Comparison of ENCODE assay signal across 11 cellular contexts in the genomic region with DNA sequence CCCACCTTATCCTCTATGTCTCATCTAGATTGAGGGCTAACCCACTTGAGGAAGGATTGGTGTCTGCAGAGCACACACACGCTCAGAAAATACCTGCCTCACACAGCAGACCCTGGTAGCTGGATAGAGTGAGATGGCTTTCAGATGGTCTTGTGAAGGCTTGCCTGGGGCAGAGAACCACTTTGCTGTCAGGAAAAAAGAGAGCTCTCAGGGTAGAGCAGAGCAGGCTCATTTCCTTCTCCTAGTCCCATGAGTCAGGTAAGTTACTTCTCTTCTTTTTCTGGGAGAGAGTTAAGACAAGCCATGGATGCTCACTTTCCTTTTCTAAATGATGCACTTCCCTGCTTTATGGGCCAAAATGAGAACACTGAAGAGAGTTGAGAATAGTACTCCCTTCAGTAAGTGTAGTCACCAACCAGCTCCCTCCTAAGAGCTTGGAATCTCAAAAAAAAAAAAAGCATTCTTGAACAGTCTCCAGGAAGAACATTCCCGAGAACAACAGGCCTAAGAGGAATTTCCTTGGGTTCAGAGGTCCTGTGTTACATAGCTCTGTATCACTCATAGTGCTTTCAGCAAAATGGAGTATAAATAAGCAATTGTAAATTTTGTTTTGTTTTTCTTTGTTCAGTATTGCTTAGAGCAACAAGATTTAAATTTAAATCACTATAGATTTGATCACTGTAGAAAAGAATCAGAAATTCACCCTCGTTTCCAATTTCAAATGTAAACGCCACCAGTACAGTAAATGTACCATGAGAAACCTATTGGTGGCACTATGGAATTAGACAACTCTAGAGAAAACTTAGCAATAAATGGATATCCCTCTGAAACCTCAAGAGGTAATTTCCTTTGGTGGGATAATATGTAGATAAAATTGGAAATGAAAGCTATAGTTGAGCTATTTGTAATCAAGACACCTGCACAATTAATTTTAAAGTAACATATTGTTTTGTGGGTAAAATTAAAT.
DNase-seq lines count a peak whose midpoint lies in the region; TF ChIP-seq lines count a peak whose summit lies in the region.
"Had no signal": no experiment of that assay in that cellular context is flagged by ENCODE, and none has a peak within 500 bp of the region (broad histone marks: within the 10 kb centered on the region; RNA-seq: fewer than 3 reads in every experiment).

No MANE protein-coding gene starts in this region.

- H3K9me3 ChIP-seq in transverse colon = no peaks in the 10 kb centered on the region
- H3K9me3 ChIP-seq: BLaER1 had no signal

- in situ Hi-C loops in brain microvascular endothelial cell (cut with HindIII; ENCODE audit: low pct_ligation_motif_present, low sequenced_read_pairs) (no loop called here), transverse colon (cut with MboI; ENCODE audit: low pct_ligation_motif_present in 1 of 4, low pct_unique_long_range_greater_than_20kb in 1 of 4, low sequenced_read_pairs in 3 of 4) (no loop called here)

- H3K36me3 ChIP-seq in brain microvascular endothelial cell (replicated peaks) = no peaks in the 10 kb centered on the region
- no peaks in the 10 kb centered on the region for H3K36me3 ChIP-seq in transverse colon
- H3K36me3 ChIP-seq: BLaER1 had no signal

- H3K36me3 Mint-ChIP-seq in activated T-helper 1 cell treated with anti-CD3 and anti-CD28 coated beads, Interleukin-12 subunit alpha, Interleukin-12 subunit beta, Interleukin-2, Interleukin-4 antibody, amounts not matched to agents 30 ng/mL and 10 ng/mL and 1 ng/mL, durations not matched to agents 14 hours and 24 hours and 36 hours (ENCODE audit: low read depth) = no peaks in the 10 kb centered on the region

- H3K27ac ChIP-seq in brain microvascular endothelial cell (peak overlapping the region; percentile 61), transverse colon (peak overlapping the region in 1 of 4 donors; percentile 31)
- H3K27ac ChIP-seq: BLaER1 had no signal

- TF ChIP-seq POLR2A in transverse colon (IDR thresholded peaks at IDR 0.05) = no peak

- peaks cover 2% of the 10 kb centered on the region for H3K27me3 Mint-ChIP-seq in activated T-helper 1 cell treated with anti-CD3 and anti-CD28 coated beads, Interleukin-12 subunit alpha, Interleukin-12 subunit beta, Interleukin-2, Interleukin-4 antibody, amounts not matched to agents 30 ng/mL and 10 ng/mL and 1 ng/mL, durations not matched to agents 14 hours and 24 hours and 36 hours (ENCODE audit: insufficient read depth)

- H3K9me3 Mint-ChIP-seq in activated T-helper 1 cell treated with anti-CD3 and anti-CD28 coated beads, Interleukin-12 subunit alpha, Interleukin-12 subunit beta, Interleukin-2, Interleukin-4 antibody, amounts not matched to agents 30 ng/mL and 10 ng/mL and 1 ng/mL, durations not matched to agents 14 hours and 24 hours and 36 hours = no peaks in the 10 kb centered on the region

- H3K27me3 ChIP-seq in brain microvascular endothelial cell (replicated peaks) (no peaks in the 10 kb centered on the region), transverse colon (no peaks in the 10 kb centered on the region)
- H3K27me3 ChIP-seq: BLaER1 had no signal

- no peak overlapping the region for H3K27ac Mint-ChIP-seq in activated T-helper 1 cell treated with anti-CD3 and anti-CD28 coated beads, Interleukin-12 subunit alpha, Interleukin-12 subunit beta, Interleukin-2, Interleukin-4 antibody, amounts not matched to agents 30 ng/mL and 10 ng/mL and 1 ng/mL, durations not matched to agents 14 hours and 24 hours and 36 hours
- H3K27ac Mint-ChIP-seq: T-helper 1 cell treated with Interleukin-12 subunit alpha and Interleukin-12 subunit beta and Interleukin-4 antibody, amounts not matched to agents 30 μg/mL and 1 μg/mL, for 36 hours had no signal

- WGBS in transverse colon (ENCODE audit: low coverage in 1 of 2), 2 donors = 28 to 46% methylated on average over 3 to 4 of the region's 4 CpGs

- no peak for TF ChIP-seq EP300 in transverse colon (IDR thresholded peaks at IDR 0.05; ENCODE audit: low read depth)

- intact Hi-C loops in transverse colon (cut with DNase I; ENCODE audit: low total_unique reads) = no loop called here
- intact Hi-C loops in activated T-helper 1 cell treated with anti-CD3 and anti-CD28 coated beads, Interleukin-12 subunit alpha, Interleukin-12 subunit beta, Interleukin-2, Interleukin-4 antibody, amounts not matched to agents 30 ng/mL and 10 ng/mL and 1 ng/mL, durations not matched to agents 14 hours and 24 hours and 36 hours (cut with micrococcal nuclease) = no loop called here

- no peak overlapping the region for H3K4me3 Mint-ChIP-seq in activated T-helper 1 cell treated with anti-CD3 and anti-CD28 coated beads, Interleukin-12 subunit alpha, Interleukin-12 subunit beta, Interleukin-2, Interleukin-4 antibody, amounts not matched to agents 30 ng/mL and 10 ng/mL and 1 ng/mL, durations not matched to agents 14 hours and 24 hours and 36 hours
- H3K4me3 Mint-ChIP-seq: T-helper 1 cell treated with Interleukin-12 subunit alpha and Interleukin-12 subunit beta and Interleukin-4 antibody, amounts not matched to agents 30 μg/mL and 1 μg/mL, for 36 hours had no signal

- H3K4me1 Mint-ChIP-seq in activated T-helper 1 cell treated with anti-CD3 and anti-CD28 coated beads, Interleukin-12 subunit alpha, Interleukin-12 subunit beta, Interleukin-2, Interleukin-4 antibody, amounts not matched to agents 30 ng/mL and 10 ng/mL and 1 ng/mL, durations not matched to agents 14 hours and 24 hours and 36 hours (ENCODE audit: low read depth) = no peaks in the 10 kb centered on the region

- peaks cover 0 to 5% (median 0%) of the 10 kb centered on the region in 4 donors for H3K4me1 ChIP-seq in transverse colon
- H3K4me1 ChIP-seq: BLaER1 had no signal

- H3K4me3 ChIP-seq in brain microvascular endothelial cell (ENCODE audit: low read depth, low read length) = no peak overlapping the region
- H3K4me3 ChIP-seq in transverse colon = no peak overlapping the region
- H3K4me3 ChIP-seq: BLaER1 had no signal

- DNase-seq in NCI-H2107 treated with DMSO at 0.1 percent for 48 hours (lab: John Stamatoyannopoulos, UW; ENCODE audit: unreplicated experiment) (peak; percentile 9), NCI-H2107 (lab: John Stamatoyannopoulos, UW) (no peak), brain microvascular endothelial cell (peak; percentile 78), islet precursor cell (peak; percentile 91), transverse colon (no peak), NCI-H524 treated with DMSO at 0.1 percent for 48 hours (lab: John Stamatoyannopoulos, UW) (no peak)
- DNase-seq in activated CD8-positive, alpha-beta memory T cell treated with anti-CD3 and anti-CD28 coated beads, Interleukin-2, amount 50 U/mL, for 48 hours = no peak
- DNase-seq in activated T-helper 1 cell treated with anti-CD3 and anti-CD28 coated beads, Interleukin-12 subunit alpha, Interleukin-12 subunit beta, Interleukin-2, Interleukin-4 antibody, amounts not matched to agents 30 ng/mL and 10 ng/mL and 1 ng/mL, durations not matched to agents 14 hours and 24 hours and 36 hours (ENCODE audit: low spot score) = no peak
- DNase-seq: effector CD4-positive, alpha-beta T cell had no signal

- TF ChIP-seq CTCF in brain microvascular endothelial cell (IDR thresholded peaks at IDR 0.05; ENCODE audit: low read depth, low read length, missing control alignments) (no peak), transverse colon (IDR thresholded peaks at IDR 0.05) (peak in 3 of 5 experiments; percentile 16 to 26 (median 23))

Comparison
In these comparisons a context has a peak if more than half of its experiments do, and no peak if none do; other contexts are left out.
1. DNase-seq: peak in NCI-H2107 treated with DMSO at 0.1 percent for 48 hours (single experiment), brain microvascular endothelial cell (single experiment) and islet precursor cell (single experiment); none in NCI-H2107 (single experiment), transverse colon (single experiment), activated CD8-positive, alpha-beta memory T cell treated with anti-CD3 and anti-CD28 coated beads, Interleukin-2, amount 50 U/mL, for 48 hours (single experiment), NCI-H524 treated with DMSO at 0.1 percent for 48 hours (single experiment) and activated T-helper 1 cell treated with anti-CD3 and anti-CD28 coated beads, Interleukin-12 subunit alpha, Interleukin-12 subunit beta, Interleukin-2, Interleukin-4 antibody, amounts not matched to agents 30 ng/mL and 10 ng/mL and 1 ng/mL, durations not matched to agents 14 hours and 24 hours and 36 hours (single experiment).